12 cellular contexts compared by ENCODE assay signal in genomic region chr5:179755022-179755421, GRCh38. TPM values are rescaled to one million over a fixed set of nuclear protein-coding genes. Genes with fewer than 3 reads are reported as not detected.
DNase-seq lines count a peak whose midpoint lies in the region; ATAC-seq and TF ChIP-seq lines count a peak whose summit lies in the region.
"Had no signal": no experiment of that assay in that cellular context is flagged by ENCODE, and none has a peak within 500 bp of the region (broad histone marks: within the 10 kb centered on the region; RNA-seq: fewer than 3 reads in every experiment).

No MANE protein-coding gene starts in this region.

- no peaks in the 10 kb centered on the region for H3K27me3 Mint-ChIP-seq in activated naive CD4-positive, alpha-beta T cell treated with anti-CD3 and anti-CD28 coated beads, Interleukin-2, amount 10 ng/mL, durations not matched to agents 7 days and 5 days
- no peaks in the 10 kb centered on the region for H3K27me3 Mint-ChIP-seq in activated naive CD8-positive, alpha-beta T cell treated with anti-CD3 and anti-CD28 coated beads, Interleukin-2, amount 50 U/mL, for 24 hours
- H3K27me3 Mint-ChIP-seq in immature natural killer cell (ENCODE audit: low read depth in 3 of 3), result peaks cover 0 to 4% (median 2%) of the 10 kb centered on the region in 3 donors
- H3K27me3 Mint-ChIP-seq in stimulated activated memory B cell treated with anti-CD40 and anti-IgM and Interleukin-4, amounts not matched to agents 10 μg/mL and 1 μg/mL and 100 μg/mL, for 72 hours, result no peaks in the 10 kb centered on the region
- H3K27me3 Mint-ChIP-seq: naive B cell; stimulated activated naive CD8-positive, alpha-beta T cell treated with anti-CD3 and anti-CD28 coated beads, Interleukin-15, Interleukin-2, amounts not matched to agents 100 ng/mL and 50 ng/mL, for 24 hours had no signal

- H3K9me3 Mint-ChIP-seq in activated naive CD4-positive, alpha-beta T cell treated with anti-CD3 and anti-CD28 coated beads, Interleukin-2, amount 10 ng/mL, durations not matched to agents 7 days and 5 days, result no peaks in the 10 kb centered on the region
- H3K9me3 Mint-ChIP-seq in activated naive CD8-positive, alpha-beta T cell treated with anti-CD3 and anti-CD28 coated beads, Interleukin-2, amount 50 U/mL, for 24 hours, result no peaks in the 10 kb centered on the region
- no peaks in the 10 kb centered on the region for H3K9me3 Mint-ChIP-seq in immature natural killer cell
- no peaks in the 10 kb centered on the region for H3K9me3 Mint-ChIP-seq in stimulated activated memory B cell treated with anti-CD40 and anti-IgM and Interleukin-4, amounts not matched to agents 10 μg/mL and 1 μg/mL and 100 μg/mL, for 72 hours
- H3K9me3 Mint-ChIP-seq: naive B cell; stimulated activated naive CD8-positive, alpha-beta T cell treated with anti-CD3 and anti-CD28 coated beads, Interleukin-15, Interleukin-2, amounts not matched to agents 100 ng/mL and 50 ng/mL, for 24 hours had no signal

- peaks cover 16% of the 10 kb centered on the region for H3K36me3 Mint-ChIP-seq in activated naive CD4-positive, alpha-beta T cell treated with anti-CD3 and anti-CD28 coated beads, Interleukin-2, amount 10 ng/mL, durations not matched to agents 7 days and 5 days
- peaks cover 11% of the 10 kb centered on the region for H3K36me3 Mint-ChIP-seq in activated naive CD8-positive, alpha-beta T cell treated with anti-CD3 and anti-CD28 coated beads, Interleukin-2, amount 50 U/mL, for 24 hours (ENCODE audit: low read depth)
- H3K36me3 Mint-ChIP-seq in immature natural killer cell, result peaks cover 0 to 4% (median 0%) of the 10 kb centered on the region in 3 donors
- peaks cover 13% of the 10 kb centered on the region for H3K36me3 Mint-ChIP-seq in stimulated activated memory B cell treated with anti-CD40 and anti-IgM and Interleukin-4, amounts not matched to agents 10 μg/mL and 1 μg/mL and 100 μg/mL, for 72 hours
- H3K36me3 Mint-ChIP-seq: naive B cell had no signal

- CTCF ChIA-PET in activated naive CD4-positive, alpha-beta T cell treated with anti-CD3 and anti-CD28 coated beads, Interleukin-2, amount 10 ng/mL, durations not matched to agents 7 days and 5 days (lab: Charles Lee), result interaction anchor here (1.1 to 2.2 kb wide), 3 partner anchors 8 to 23 kb away, joined by 4 to 13 read pairs (median 4); partner anchors contain the start of gene MAML1

- no peak for DNase-seq in activated naive CD4-positive, alpha-beta T cell treated with anti-CD3 and anti-CD28 coated beads, Interleukin-2, amount 10 ng/mL, durations not matched to agents 7 days and 5 days
- no peak for DNase-seq in activated naive CD4-positive, alpha-beta T cell (lab: John Stamatoyannopoulos, UW)
- DNase-seq in activated naive CD8-positive, alpha-beta T cell treated with anti-CD3 and anti-CD28 coated beads, Interleukin-2, amount 50 U/mL, for 24 hours, result no peak
- DNase-seq in immature natural killer cell (no peak), GM20000 (ENCODE audit: low spot score) (no peak), Ammon's horn (ENCODE audit: low spot score) (no peak), DMS 273 treated with DMSO at 0.1 percent for 48 hours (lab: John Stamatoyannopoulos, UW) (no peak)
- DNase-seq: GF-D8, naive B cell, NCI-H187 treated with DMSO at 0.1 percent for 48 hours had no signal

- TF ChIP-seq CTCF in GM20000 (IDR thresholded peaks at IDR 0.05; ENCODE audit: extremely low read depth, missing control alignments), result no peak

- ATAC-seq in activated naive CD8-positive, alpha-beta T cell treated with anti-CD3 and anti-CD28 coated beads, Interleukin-2, amount 50 U/mL, for 24 hours, result no peak
- no peak for ATAC-seq in stimulated activated memory B cell treated with anti-CD40 and anti-IgM and Interleukin-4, amounts not matched to agents 10 μg/mL and 1 μg/mL and 100 μg/mL, for 72 hours

- peak overlapping the region; percentile 68 for H3K27ac Mint-ChIP-seq in activated naive CD4-positive, alpha-beta T cell treated with anti-CD3 and anti-CD28 coated beads, Interleukin-2, amount 10 ng/mL, durations not matched to agents 7 days and 5 days
- H3K27ac Mint-ChIP-seq in activated naive CD8-positive, alpha-beta T cell treated with anti-CD3 and anti-CD28 coated beads, Interleukin-2, amount 50 U/mL, for 24 hours, result peak overlapping the region; percentile 0
- peak overlapping the region; percentile 5 to 82 (median 38) for H3K27ac Mint-ChIP-seq in immature natural killer cell
- H3K27ac Mint-ChIP-seq in stimulated activated memory B cell treated with anti-CD40 and anti-IgM and Interleukin-4, amounts not matched to agents 10 μg/mL and 1 μg/mL and 100 μg/mL, for 72 hours, result peak overlapping the region; percentile 6

- H3K4me3 Mint-ChIP-seq in activated naive CD4-positive, alpha-beta T cell treated with anti-CD3 and anti-CD28 coated beads, Interleukin-2, amount 10 ng/mL, durations not matched to agents 7 days and 5 days, result no peak overlapping the region
- H3K4me3 Mint-ChIP-seq in activated naive CD8-positive, alpha-beta T cell treated with anti-CD3 and anti-CD28 coated beads, Interleukin-2, amount 50 U/mL, for 24 hours, result no peak overlapping the region
- H3K4me3 Mint-ChIP-seq in immature natural killer cell, result peak overlapping the region in 2 of 5 donors; percentile 21 to 26
- no peak overlapping the region for H3K4me3 Mint-ChIP-seq in stimulated activated memory B cell treated with anti-CD40 and anti-IgM and Interleukin-4, amounts not matched to agents 10 μg/mL and 1 μg/mL and 100 μg/mL, for 72 hours
- H3K4me3 Mint-ChIP-seq: naive B cell; stimulated activated naive CD8-positive, alpha-beta T cell treated with anti-CD3 and anti-CD28 coated beads, Interleukin-15, Interleukin-2, amounts not matched to agents 100 ng/mL and 50 ng/mL, for 24 hours had no signal

- peaks cover 36% of the 10 kb centered on the region for H3K4me1 Mint-ChIP-seq in activated naive CD4-positive, alpha-beta T cell treated with anti-CD3 and anti-CD28 coated beads, Interleukin-2, amount 10 ng/mL, durations not matched to agents 7 days and 5 days
- H3K4me1 Mint-ChIP-seq in activated naive CD8-positive, alpha-beta T cell treated with anti-CD3 and anti-CD28 coated beads, Interleukin-2, amount 50 U/mL, for 24 hours, result peaks cover 38% of the 10 kb centered on the region
- peaks cover 44 to 65% of the 10 kb centered on the region in 2 donors for H3K4me1 Mint-ChIP-seq in immature natural killer cell
- H3K4me1 Mint-ChIP-seq in stimulated activated memory B cell treated with anti-CD40 and anti-IgM and Interleukin-4, amounts not matched to agents 10 μg/mL and 1 μg/mL and 100 μg/mL, for 72 hours, result peaks cover 48% of the 10 kb centered on the region

RNA-seq across cellular contexts. Expression of gene MAML1, which starts 22.4 kb away (rescaled TPM):
- 1 to 10 TPM in 2 of 3 donors, under 1 TPM in 1; 0.59 to 8.5 (median 1.5) TPM for polyA plus RNA-seq in immature natural killer cell

RNA-seq across cellular contexts. Expression of gene LTC4S, which starts 38.8 kb away (rescaled TPM):
- 1 to 10 TPM; 2.3 to 5.8 (median 5.8) TPM for polyA plus RNA-seq in immature natural killer cell

RNA-seq across cellular contexts. Expression of gene MGAT4B, which starts 51.6 kb away (rescaled TPM):
- 10 to 100 TPM in 2 of 3 donors, 1 to 10 TPM in 1; 8.7 to 16.3 (median 15.0) TPM for polyA plus RNA-seq in immature natural killer cell

RNA-seq across cellular contexts. Expression of gene CANX, which starts 56.3 kb away (rescaled TPM):
- polyA plus RNA-seq in immature natural killer cell, result 100 to 1,000 TPM; 240 to 326 (median 325) TPM

Comparison
In these comparisons a context has a peak if more than half of its experiments do, and no peak if none do; other contexts are left out.
1. H3K27ac Mint-ChIP-seq: peak in every context shown above with its lines; median percentile 68 in activated naive CD4-positive, alpha-beta T cell treated with anti-CD3 and anti-CD28 coated beads, Interleukin-2, amount 10 ng/mL, durations not matched to agents 7 days and 5 days; 38 in immature natural killer cell; 6 in stimulated activated memory B cell treated with anti-CD40 and anti-IgM and Interleukin-4, amounts not matched to agents 10 μg/mL and 1 μg/mL and 100 μg/mL, for 72 hours; 0 in activated naive CD8-positive, alpha-beta T cell treated with anti-CD3 and anti-CD28 coated beads, Interleukin-2, amount 50 U/mL, for 24 hours.